ENCODE assay signal across 14 cellular contexts in genomic region chr4:113384600-113384999, GRCh38.
DNase-seq lines count a peak whose midpoint lies in the region; ATAC-seq, FAIRE-seq and TF ChIP-seq lines count a peak whose summit lies in the region.
"Had no signal": no experiment of that assay in that cellular context is flagged by ENCODE, and none has a peak within 500 bp of the region (broad histone marks: within the 10 kb centered on the region; RNA-seq: fewer than 3 reads in every experiment).

No MANE protein-coding gene starts in this region.

- no peaks in the 10 kb centered on the region for H3K27me3 ChIP-seq in CD8-positive, alpha-beta memory T cell (ENCODE audit: insufficient read depth, low read length, poor library complexity, severe bottlenecking)
- H3K27me3 ChIP-seq: body of pancreas, gastroesophageal sphincter had no signal

- DNase-seq in activated CD4-positive, CD25-positive, alpha-beta regulatory T cell (lab: John Stamatoyannopoulos, UW) = no peak
- DNase-seq in RPMI7951 (ENCODE audit: low read depth) (peak; percentile 64), fibroblast of mammary gland (ENCODE audit: low read depth) (peak; percentile 84), KG1 (lab: John Stamatoyannopoulos, UW) (no peak), GM12892 (ENCODE audit: insufficient read length) (no peak)
- no peak for DNase-seq in stimulated activated naive B cell treated with anti-CD40 and anti-IgM and Interleukin-4, amounts not matched to agents 10 μg/mL and 1 μg/mL and 100 μg/mL, for 72 hours
- DNase-seq in CD8-positive, alpha-beta memory T cell = no peak
- DNase-seq: 8988T; activated CD4-positive, alpha-beta T cell treated with anti-CD3 and anti-CD28 coated beads, Interleukin-2, amount 50 U/mL, for 1 hour; body of pancreas; NCI-H1436 treated with DMSO at 0.1 percent for 48 hours had no signal

- no peak overlapping the region for H3K27ac ChIP-seq in CD8-positive, alpha-beta memory T cell (ENCODE audit: low read depth, low read length)
- H3K27ac ChIP-seq: body of pancreas had no signal

- H3K36me3 ChIP-seq in CD8-positive, alpha-beta memory T cell (ENCODE audit: insufficient read depth, low read length) = no peaks in the 10 kb centered on the region

- POLR2A ChIA-PET in CD8-positive, alpha-beta memory T cell (lab: Charles Lee) = no interaction called here

- ATAC-seq in activated CD4-positive, CD25-positive, alpha-beta regulatory T cell treated with anti-CD3 and anti-CD28 coated beads, Interleukin-2, amount 50 U/mL, for 24 hours = peak; percentile 86 to 95
- ATAC-seq in stimulated activated naive B cell treated with anti-CD40 and anti-IgM and Interleukin-4, amounts not matched to agents 10 μg/mL and 1 μg/mL and 100 μg/mL, for 72 hours (replicated peaks) = peak; percentile 58 to 67
- ATAC-seq: body of pancreas, gastroesophageal sphincter, Panc1 had no signal

- H3K4me3 Mint-ChIP-seq in stimulated activated naive B cell treated with anti-CD40 and anti-IgM and Interleukin-4, amounts not matched to agents 10 μg/mL and 1 μg/mL and 100 μg/mL, for 72 hours = no peak overlapping the region
- no peak overlapping the region for H3K4me3 Mint-ChIP-seq in CD8-positive, alpha-beta memory T cell

- no peaks in the 10 kb centered on the region for H3K36me3 Mint-ChIP-seq in stimulated activated naive B cell treated with anti-CD40 and anti-IgM and Interleukin-4, amounts not matched to agents 10 μg/mL and 1 μg/mL and 100 μg/mL, for 72 hours
- no peaks in the 10 kb centered on the region for H3K36me3 Mint-ChIP-seq in CD8-positive, alpha-beta memory T cell

- peaks cover 0 to 1% of the 10 kb centered on the region in 2 donors for H3K9me3 Mint-ChIP-seq in stimulated activated naive B cell treated with anti-CD40 and anti-IgM and Interleukin-4, amounts not matched to agents 10 μg/mL and 1 μg/mL and 100 μg/mL, for 72 hours
- H3K9me3 Mint-ChIP-seq in CD8-positive, alpha-beta memory T cell = peaks cover 0 to 2% (median 0%) of the 10 kb centered on the region in 5 donors

- H3K27me3 Mint-ChIP-seq in stimulated activated naive B cell treated with anti-CD40 and anti-IgM and Interleukin-4, amounts not matched to agents 10 μg/mL and 1 μg/mL and 100 μg/mL, for 72 hours = peaks cover 17 to 27% of the 10 kb centered on the region in 2 donors
- peaks cover 3 to 31% of the 10 kb centered on the region in 2 donors for H3K27me3 Mint-ChIP-seq in CD8-positive, alpha-beta memory T cell

- no peaks in the 10 kb centered on the region for H3K9me3 ChIP-seq in CD8-positive, alpha-beta memory T cell (ENCODE audit: low read length)
- H3K9me3 ChIP-seq: body of pancreas, gastroesophageal sphincter had no signal

- FAIRE-seq in GM12892 (lab: Jason Lieb, UNC) = no peak

- H3K4me1 ChIP-seq in CD8-positive, alpha-beta memory T cell (ENCODE audit: insufficient read depth, low read length) = no peaks in the 10 kb centered on the region
- H3K4me1 ChIP-seq: body of pancreas had no signal

- H3K4me1 Mint-ChIP-seq in stimulated activated naive B cell treated with anti-CD40 and anti-IgM and Interleukin-4, amounts not matched to agents 10 μg/mL and 1 μg/mL and 100 μg/mL, for 72 hours = peaks cover 4 to 6% of the 10 kb centered on the region in 2 donors
- peaks cover 0 to 3% (median 0%) of the 10 kb centered on the region in 3 donors for H3K4me1 Mint-ChIP-seq in CD8-positive, alpha-beta memory T cell

- H3K4me3 ChIP-seq in fibroblast of mammary gland (ENCODE audit: control insufficient read depth, low read depth, low read length) = no peak overlapping the region
- no peak overlapping the region for H3K4me3 ChIP-seq in CD8-positive, alpha-beta memory T cell (ENCODE audit: low read length)
- H3K4me3 ChIP-seq: body of pancreas, gastroesophageal sphincter had no signal

- CTCF ChIA-PET in CD8-positive, alpha-beta memory T cell (lab: Charles Lee) = interaction anchor here (1.0 kb wide), 1 partner anchor 10 kb away, joined by 4 read pairs; no protein-coding TSS in a partner anchor

- no peak for TF ChIP-seq POLR2A in GM12892 (IDR thresholded peaks at IDR 0.05; ENCODE audit: low read depth, low read length)

- no peak overlapping the region for H3K27ac Mint-ChIP-seq in stimulated activated naive B cell treated with anti-CD40 and anti-IgM and Interleukin-4, amounts not matched to agents 10 μg/mL and 1 μg/mL and 100 μg/mL, for 72 hours
- no peak overlapping the region for H3K27ac Mint-ChIP-seq in CD8-positive, alpha-beta memory T cell

- TF ChIP-seq CTCF in fibroblast of mammary gland (conservative IDR thresholded peaks at IDR 0.05; ENCODE audit: control insufficient read depth, insufficient read depth, low read depth, low read length) = no peak

Comparison
In these comparisons a context has a peak if more than half of its experiments do, and no peak if none do; other contexts are left out.
1. DNase-seq: peak in RPMI7951 (single experiment) and fibroblast of mammary gland (single experiment); none in activated CD4-positive, CD25-positive, alpha-beta regulatory T cell (0 of 4), stimulated activated naive B cell treated with anti-CD40 and anti-IgM and Interleukin-4, amounts not matched to agents 10 μg/mL and 1 μg/mL and 100 μg/mL, for 72 hours (single experiment), KG1 (single experiment), CD8-positive, alpha-beta memory T cell (0 of 5) and GM12892 (single experiment).